In genomic region chr9:23598994-23599393, GRCh38 we compare ENCODE assay signal across 26 cellular contexts.
DNase-seq lines count a peak whose midpoint lies in the region; ATAC-seq and TF ChIP-seq lines count a peak whose summit lies in the region.
"Had no signal": no experiment of that assay in that cellular context is flagged by ENCODE, and none has a peak within 500 bp of the region (broad histone marks: within the 10 kb centered on the region; RNA-seq: fewer than 3 reads in every experiment).

No MANE protein-coding gene starts in this region.

- ATAC-seq in GM19452 (IDR thresholded peaks at IDR 0.05; ENCODE audit: unreplicated experiment) = no peak
- ATAC-seq: activated T-helper 17 cell treated with anti-CD3 and anti-CD28 coated beads, Interleukin-2, amount 50 U/mL, for 72 hours; effector memory CD8-positive, alpha-beta T cell; gastrocnemius medialis; HCT116 had no signal

- H3K27ac ChIP-seq in C4-2B (peak overlapping the region; percentile 94; the same call in 1 of the 2 replicates), breast epithelium (peak overlapping the region; percentile 48 to 66)
- H3K27ac ChIP-seq: coronary artery, gastrocnemius medialis, left ventricle myocardium inferior, tibial nerve had no signal

- in situ Hi-C loops in HAP-1 (cut with MboI; ENCODE audit: low sequenced_read_pairs) = no loop called here

- H3K27me3 ChIP-seq in breast epithelium (no peaks in the 10 kb centered on the region), HAP-1 (ENCODE audit: low read depth) (no peaks in the 10 kb centered on the region)
- H3K27me3 ChIP-seq: gastrocnemius medialis, tibial nerve had no signal

- DNase-seq in LoVo (ENCODE audit: low spot score) = peak; percentile 51
- no peak for DNase-seq in breast epithelium (ENCODE audit: low spot score in 2 of 2)
- peak; percentile 68 for DNase-seq in kidney tubule cell (ENCODE audit: low spot score)
- no peak for DNase-seq in NCI-H146 (lab: John Stamatoyannopoulos, UW)
- no peak for DNase-seq in HAP-1 (ENCODE audit: low spot score in 2 of 2)
- DNase-seq in NCI-H187 treated with DMSO at 0.1 percent for 48 hours (lab: John Stamatoyannopoulos, UW) = no peak
- DNase-seq: ACHN; activated CD4-positive, alpha-beta memory T cell treated with anti-CD3 and anti-CD28 coated beads, Interleukin-2, amount 10 ng/mL, durations not matched to agents 7 days and 5 days; activated CD4-positive, CD25-positive, alpha-beta regulatory T cell treated with anti-CD3 and anti-CD28 coated beads, Interleukin-2, amount 50 U/mL, for 72 hours; activated CD8-positive, alpha-beta memory T cell treated with anti-CD3 and anti-CD28 coated beads, Interleukin-2, amount 50 U/mL, for 48 hours; amygdala; DND-41; effector memory CD8-positive, alpha-beta T cell; gastrocnemius medialis; left ventricle myocardium inferior; naive B cell; NCI-H1436 treated with DMSO at 0.1 percent for 48 hours; NCI-H524 treated with DMSO at 0.1 percent for 48 hours; stimulated activated CD4-positive, alpha-beta T cell treated with anti-CD3 and anti-CD28 coated beads, Interleukin-1b, Interleukin-23, amount 100 ng/mL, for 48 hours; T-helper 1 cell had no signal

- TF ChIP-seq POLR2A in breast epithelium (IDR thresholded peaks at IDR 0.05) = no peak

- no peak overlapping the region for H3K4me3 ChIP-seq in breast epithelium
- H3K4me3 ChIP-seq in HAP-1 = no peak overlapping the region
- H3K4me3 ChIP-seq: coronary artery, gastrocnemius medialis, left ventricle myocardium inferior, tibial nerve had no signal

- intact Hi-C loops in breast epithelium (cut with DNase I; ENCODE audit: low total_unique reads) = no loop called here

- TF ChIP-seq CTCF in C4-2B (conservative IDR thresholded peaks at IDR 0.05) (no peak), breast epithelium (IDR thresholded peaks at IDR 0.05) (no peak)

- H3K4me1 ChIP-seq in breast epithelium (no peaks in the 10 kb centered on the region), HAP-1 (no peaks in the 10 kb centered on the region)
- H3K4me1 ChIP-seq: gastrocnemius medialis, tibial nerve had no signal

- H3K9me3 ChIP-seq in breast epithelium (no peaks in the 10 kb centered on the region), HAP-1 (no peaks in the 10 kb centered on the region)
- H3K9me3 ChIP-seq: gastrocnemius medialis, left ventricle myocardium inferior, tibial nerve had no signal

- H3K36me3 ChIP-seq in breast epithelium (no peaks in the 10 kb centered on the region), HAP-1 (replicated peaks) (no peaks in the 10 kb centered on the region)
- H3K36me3 ChIP-seq: gastrocnemius medialis, left ventricle myocardium inferior, tibial nerve had no signal

Comparison
In these comparisons a context has a peak if more than half of its experiments do, and no peak if none do; other contexts are left out.
1. DNase-seq: peak in LoVo (single experiment) and kidney tubule cell (single experiment); none in breast epithelium (0 of 2), NCI-H146 (single experiment), HAP-1 (0 of 2) and NCI-H187 treated with DMSO at 0.1 percent for 48 hours (single experiment).